In the genomic region with DNA sequence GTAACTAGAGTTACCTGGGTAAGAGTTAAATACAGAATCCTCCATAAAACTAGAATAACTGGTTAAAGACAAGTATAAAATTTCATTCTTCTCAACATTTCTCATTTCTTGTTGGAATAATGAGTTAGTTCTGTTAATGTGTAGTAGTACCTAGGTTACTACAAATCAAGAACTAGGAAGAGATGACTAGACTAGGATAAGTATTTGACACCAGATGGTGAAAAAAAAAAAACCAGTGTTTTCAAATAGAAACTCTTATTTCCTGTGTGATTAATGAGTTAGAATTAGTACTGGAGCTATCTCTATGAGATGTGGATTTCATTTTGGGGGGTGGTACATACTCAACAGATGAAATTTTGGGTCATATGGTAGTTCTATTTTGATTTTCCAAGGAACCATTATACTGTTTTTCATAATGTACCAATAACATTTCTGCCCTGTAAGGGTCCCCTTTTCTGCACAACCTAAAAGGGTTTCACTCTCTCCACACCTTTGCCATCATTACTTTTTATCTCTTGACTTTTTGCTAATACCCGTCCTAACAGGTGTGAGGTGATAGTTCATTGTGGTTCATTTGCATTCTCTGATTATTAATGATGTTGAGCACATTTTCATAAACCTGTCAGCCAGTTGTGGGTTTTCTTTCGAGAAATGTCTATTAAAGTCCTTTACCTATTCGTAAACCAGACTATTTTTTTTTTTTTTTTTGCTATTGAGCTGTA, we compare ENCODE assay signal across 1 cellular context.
TF ChIP-seq lines count a peak whose summit lies in the region.

No MANE protein-coding gene starts in this region.

TF ChIP-seq in A549, 52 proteins besides CTCF, POLR2A, EP300 and RAD21 (continued from another document):
- TF ChIP-seq, protein P1, sequence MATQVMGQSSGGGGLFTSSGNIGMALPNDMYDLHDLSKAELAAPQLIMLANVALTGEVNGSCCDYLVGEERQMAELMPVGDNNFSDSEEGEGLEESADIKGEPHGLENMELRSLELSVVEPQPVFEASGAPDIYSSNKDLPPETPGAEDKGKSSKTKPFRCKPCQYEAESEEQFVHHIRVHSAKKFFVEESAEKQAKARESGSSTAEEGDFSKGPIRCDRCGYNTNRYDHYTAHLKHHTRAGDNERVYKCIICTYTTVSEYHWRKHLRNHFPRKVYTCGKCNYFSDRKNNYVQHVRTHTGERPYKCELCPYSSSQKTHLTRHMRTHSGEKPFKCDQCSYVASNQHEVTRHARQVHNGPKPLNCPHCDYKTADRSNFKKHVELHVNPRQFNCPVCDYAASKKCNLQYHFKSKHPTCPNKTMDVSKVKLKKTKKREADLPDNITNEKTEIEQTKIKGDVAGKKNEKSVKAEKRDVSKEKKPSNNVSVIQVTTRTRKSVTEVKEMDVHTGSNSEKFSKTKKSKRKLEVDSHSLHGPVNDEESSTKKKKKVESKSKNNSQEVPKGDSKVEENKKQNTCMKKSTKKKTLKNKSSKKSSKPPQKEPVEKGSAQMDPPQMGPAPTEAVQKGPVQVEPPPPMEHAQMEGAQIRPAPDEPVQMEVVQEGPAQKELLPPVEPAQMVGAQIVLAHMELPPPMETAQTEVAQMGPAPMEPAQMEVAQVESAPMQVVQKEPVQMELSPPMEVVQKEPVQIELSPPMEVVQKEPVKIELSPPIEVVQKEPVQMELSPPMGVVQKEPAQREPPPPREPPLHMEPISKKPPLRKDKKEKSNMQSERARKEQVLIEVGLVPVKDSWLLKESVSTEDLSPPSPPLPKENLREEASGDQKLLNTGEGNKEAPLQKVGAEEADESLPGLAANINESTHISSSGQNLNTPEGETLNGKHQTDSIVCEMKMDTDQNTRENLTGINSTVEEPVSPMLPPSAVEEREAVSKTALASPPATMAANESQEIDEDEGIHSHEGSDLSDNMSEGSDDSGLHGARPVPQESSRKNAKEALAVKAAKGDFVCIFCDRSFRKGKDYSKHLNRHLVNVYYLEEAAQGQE (IDR thresholded peaks at IDR 0.05), result no peak
- TF ChIP-seq TP53 (CRISPR knock-in tag; IDR thresholded peaks at IDR 0.05) (no peak), NR3C1 (IDR thresholded peaks at IDR 0.05) (no peak)
